1 cellular context compared by ENCODE assay signal in the genomic region with DNA sequence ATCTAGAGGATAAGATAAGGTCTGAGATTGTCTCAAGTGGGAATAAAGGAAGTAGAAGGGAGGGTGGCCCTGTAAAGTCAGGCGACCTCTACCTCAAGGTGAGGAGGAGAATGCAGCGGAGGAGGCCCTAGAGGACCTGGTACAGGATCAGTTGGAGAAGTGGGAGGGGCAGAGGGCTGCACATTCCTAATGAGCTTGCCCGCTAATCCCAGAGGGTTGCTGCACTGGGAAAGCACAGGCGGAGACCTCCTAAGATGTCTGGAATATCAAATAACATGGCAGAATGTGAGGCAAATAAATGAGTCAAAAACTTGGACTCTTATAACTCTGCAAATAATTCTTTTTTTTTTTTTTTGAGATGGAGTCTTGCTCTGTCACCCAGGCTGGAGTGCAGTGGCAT.
TF ChIP-seq lines count a peak whose summit lies in the region.

No MANE protein-coding gene starts in this region.

TF ChIP-seq in GM23338, 12 proteins besides CTCF, POLR2A, EP300 and RAD21 (continued from another document):
- TF ChIP-seq, protein P1, sequence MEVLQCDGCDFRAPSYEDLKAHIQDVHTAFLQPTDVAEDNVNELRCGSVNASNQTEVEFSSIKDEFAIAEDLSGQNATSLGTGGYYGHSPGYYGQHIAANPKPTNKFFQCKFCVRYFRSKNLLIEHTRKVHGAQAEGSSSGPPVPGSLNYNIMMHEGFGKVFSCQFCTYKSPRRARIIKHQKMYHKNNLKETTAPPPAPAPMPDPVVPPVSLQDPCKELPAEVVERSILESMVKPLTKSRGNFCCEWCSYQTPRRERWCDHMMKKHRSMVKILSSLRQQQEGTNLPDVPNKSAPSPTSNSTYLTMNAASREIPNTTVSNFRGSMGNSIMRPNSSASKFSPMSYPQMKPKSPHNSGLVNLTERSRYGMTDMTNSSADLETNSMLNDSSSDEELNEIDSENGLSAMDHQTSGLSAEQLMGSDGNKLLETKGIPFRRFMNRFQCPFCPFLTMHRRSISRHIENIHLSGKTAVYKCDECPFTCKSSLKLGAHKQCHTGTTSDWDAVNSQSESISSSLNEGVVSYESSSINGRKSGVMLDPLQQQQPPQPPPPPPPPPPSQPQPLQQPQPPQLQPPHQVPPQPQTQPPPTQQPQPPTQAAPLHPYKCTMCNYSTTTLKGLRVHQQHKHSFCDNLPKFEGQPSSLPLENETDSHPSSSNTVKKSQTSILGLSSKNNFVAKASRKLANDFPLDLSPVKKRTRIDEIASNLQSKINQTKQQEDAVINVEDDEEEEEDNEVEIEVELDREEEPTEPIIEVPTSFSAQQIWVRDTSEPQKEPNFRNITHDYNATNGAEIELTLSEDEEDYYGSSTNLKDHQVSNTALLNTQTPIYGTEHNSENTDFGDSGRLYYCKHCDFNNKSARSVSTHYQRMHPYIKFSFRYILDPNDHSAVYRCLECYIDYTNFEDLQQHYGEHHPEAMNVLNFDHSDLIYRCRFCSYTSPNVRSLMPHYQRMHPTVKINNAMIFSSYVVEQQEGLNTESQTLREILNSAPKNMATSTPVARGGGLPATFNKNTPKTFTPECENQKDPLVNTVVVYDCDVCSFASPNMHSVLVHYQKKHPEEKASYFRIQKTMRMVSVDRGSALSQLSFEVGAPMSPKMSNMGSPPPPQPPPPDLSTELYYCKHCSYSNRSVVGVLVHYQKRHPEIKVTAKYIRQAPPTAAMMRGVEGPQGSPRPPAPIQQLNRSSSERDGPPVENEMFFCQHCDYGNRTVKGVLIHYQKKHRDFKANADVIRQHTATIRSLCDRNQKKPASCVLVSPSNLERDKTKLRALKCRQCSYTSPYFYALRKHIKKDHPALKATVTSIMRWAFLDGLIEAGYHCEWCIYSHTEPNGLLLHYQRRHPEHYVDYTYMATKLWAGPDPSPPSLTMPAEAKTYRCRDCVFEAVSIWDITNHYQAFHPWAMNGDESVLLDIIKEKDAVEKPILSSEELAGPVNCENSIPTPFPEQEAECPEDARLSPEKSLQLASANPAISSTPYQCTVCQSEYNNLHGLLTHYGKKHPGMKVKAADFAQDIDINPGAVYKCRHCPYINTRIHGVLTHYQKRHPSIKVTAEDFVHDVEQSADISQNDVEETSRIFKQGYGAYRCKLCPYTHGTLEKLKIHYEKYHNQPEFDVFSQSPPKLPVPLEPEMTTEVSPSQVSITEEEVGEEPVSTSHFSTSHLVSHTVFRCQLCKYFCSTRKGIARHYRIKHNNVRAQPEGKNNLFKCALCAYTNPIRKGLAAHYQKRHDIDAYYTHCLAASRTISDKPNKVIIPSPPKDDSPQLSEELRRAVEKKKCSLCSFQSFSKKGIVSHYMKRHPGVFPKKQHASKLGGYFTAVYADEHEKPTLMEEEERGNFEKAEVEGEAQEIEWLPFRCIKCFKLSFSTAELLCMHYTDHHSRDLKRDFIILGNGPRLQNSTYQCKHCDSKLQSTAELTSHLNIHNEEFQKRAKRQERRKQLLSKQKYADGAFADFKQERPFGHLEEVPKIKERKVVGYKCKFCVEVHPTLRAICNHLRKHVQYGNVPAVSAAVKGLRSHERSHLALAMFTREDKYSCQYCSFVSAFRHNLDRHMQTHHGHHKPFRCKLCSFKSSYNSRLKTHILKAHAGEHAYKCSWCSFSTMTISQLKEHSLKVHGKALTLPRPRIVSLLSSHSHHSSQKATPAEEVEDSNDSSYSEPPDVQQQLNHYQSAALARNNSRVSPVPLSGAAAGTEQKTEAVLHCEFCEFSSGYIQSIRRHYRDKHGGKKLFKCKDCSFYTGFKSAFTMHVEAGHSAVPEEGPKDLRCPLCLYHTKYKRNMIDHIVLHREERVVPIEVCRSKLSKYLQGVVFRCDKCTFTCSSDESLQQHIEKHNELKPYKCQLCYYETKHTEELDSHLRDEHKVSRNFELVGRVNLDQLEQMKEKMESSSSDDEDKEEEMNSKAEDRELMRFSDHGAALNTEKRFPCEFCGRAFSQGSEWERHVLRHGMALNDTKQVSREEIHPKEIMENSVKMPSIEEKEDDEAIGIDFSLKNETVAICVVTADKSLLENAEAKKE (CRISPR knock-in tag; IDR thresholded peaks at IDR 0.05) = no peak
- TF ChIP-seq EZH2phosphoT487 (IDR thresholded peaks at IDR 0.05; ENCODE audit: unreplicated experiment) (no peak), ZNF114 (CRISPR knock-in tag; IDR thresholded peaks at IDR 0.05) (no peak), NANOG (IDR thresholded peaks at IDR 0.05; ENCODE audit: borderline replicate concordance) (no peak), CREB1 (CRISPR knock-in tag; IDR thresholded peaks at IDR 0.05; ENCODE audit: low read depth) (no peak), STAT1 (IDR thresholded peaks at IDR 0.05; ENCODE audit: unreplicated experiment) (no peak), POLR2AphosphoS5 (IDR thresholded peaks at IDR 0.05; ENCODE audit: low read depth) (no peak)
- TF ChIP-seq, protein P2, sequence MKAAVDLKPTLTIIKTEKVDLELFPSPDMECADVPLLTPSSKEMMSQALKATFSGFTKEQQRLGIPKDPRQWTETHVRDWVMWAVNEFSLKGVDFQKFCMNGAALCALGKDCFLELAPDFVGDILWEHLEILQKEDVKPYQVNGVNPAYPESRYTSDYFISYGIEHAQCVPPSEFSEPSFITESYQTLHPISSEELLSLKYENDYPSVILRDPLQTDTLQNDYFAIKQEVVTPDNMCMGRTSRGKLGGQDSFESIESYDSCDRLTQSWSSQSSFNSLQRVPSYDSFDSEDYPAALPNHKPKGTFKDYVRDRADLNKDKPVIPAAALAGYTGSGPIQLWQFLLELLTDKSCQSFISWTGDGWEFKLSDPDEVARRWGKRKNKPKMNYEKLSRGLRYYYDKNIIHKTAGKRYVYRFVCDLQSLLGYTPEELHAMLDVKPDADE (IDR thresholded peaks at IDR 0.05) = no peak
- TF ChIP-seq, protein P3, sequence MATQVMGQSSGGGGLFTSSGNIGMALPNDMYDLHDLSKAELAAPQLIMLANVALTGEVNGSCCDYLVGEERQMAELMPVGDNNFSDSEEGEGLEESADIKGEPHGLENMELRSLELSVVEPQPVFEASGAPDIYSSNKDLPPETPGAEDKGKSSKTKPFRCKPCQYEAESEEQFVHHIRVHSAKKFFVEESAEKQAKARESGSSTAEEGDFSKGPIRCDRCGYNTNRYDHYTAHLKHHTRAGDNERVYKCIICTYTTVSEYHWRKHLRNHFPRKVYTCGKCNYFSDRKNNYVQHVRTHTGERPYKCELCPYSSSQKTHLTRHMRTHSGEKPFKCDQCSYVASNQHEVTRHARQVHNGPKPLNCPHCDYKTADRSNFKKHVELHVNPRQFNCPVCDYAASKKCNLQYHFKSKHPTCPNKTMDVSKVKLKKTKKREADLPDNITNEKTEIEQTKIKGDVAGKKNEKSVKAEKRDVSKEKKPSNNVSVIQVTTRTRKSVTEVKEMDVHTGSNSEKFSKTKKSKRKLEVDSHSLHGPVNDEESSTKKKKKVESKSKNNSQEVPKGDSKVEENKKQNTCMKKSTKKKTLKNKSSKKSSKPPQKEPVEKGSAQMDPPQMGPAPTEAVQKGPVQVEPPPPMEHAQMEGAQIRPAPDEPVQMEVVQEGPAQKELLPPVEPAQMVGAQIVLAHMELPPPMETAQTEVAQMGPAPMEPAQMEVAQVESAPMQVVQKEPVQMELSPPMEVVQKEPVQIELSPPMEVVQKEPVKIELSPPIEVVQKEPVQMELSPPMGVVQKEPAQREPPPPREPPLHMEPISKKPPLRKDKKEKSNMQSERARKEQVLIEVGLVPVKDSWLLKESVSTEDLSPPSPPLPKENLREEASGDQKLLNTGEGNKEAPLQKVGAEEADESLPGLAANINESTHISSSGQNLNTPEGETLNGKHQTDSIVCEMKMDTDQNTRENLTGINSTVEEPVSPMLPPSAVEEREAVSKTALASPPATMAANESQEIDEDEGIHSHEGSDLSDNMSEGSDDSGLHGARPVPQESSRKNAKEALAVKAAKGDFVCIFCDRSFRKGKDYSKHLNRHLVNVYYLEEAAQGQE (IDR thresholded peaks at IDR 0.05; ENCODE audit: unreplicated experiment) = no peak
